In the genomic region with DNA sequence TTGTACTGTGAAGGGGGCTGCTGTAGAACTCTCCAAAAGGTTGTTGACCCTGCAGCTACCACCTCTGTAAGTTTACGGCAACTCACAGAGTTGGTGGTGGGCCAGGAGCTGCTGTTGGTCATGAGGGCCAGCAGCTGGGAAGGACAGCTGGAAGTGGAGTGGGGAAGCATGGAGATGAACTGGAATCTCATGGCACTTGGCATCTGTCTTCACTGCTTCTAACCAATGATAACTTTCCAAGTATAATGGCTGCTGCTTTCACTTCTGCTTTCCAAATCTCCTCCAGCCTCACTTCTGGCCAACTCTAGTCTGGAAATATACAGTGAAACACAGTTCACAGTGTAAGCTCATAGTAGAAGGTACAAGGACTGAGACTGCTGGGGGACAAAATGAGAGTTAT, we compare ENCODE assay signal across 1 cellular context.
TF ChIP-seq lines count a peak whose summit lies in the region.

No MANE protein-coding gene starts in this region.

TF ChIP-seq in GM12878, 131 proteins besides CTCF, POLR2A, EP300 and RAD21:
- TF ChIP-seq GABPA (IDR thresholded peaks at IDR 0.05; ENCODE audit: low read depth): no peak
- no peak for TF ChIP-seq CREB1 (IDR thresholded peaks at IDR 0.05; ENCODE audit: low read depth)
- no peak for TF ChIP-seq IKZF2 (IDR thresholded peaks at IDR 0.05)
- TF ChIP-seq MEF2A (IDR thresholded peaks at IDR 0.05; ENCODE audit: insufficient read depth, low read depth, low read length): no peak
- no peak for TF ChIP-seq JUNB (IDR thresholded peaks at IDR 0.05)
- TF ChIP-seq SPI1 (IDR thresholded peaks at IDR 0.05; ENCODE audit: borderline replicate concordance, insufficient read depth, low read depth, low read length): peak; percentile 80
- no peak for TF ChIP-seq KDM1A (IDR thresholded peaks at IDR 0.05; ENCODE audit: borderline replicate concordance)
TF ChIP-seq in GM12878: peak in this region for 1.
